ENCODE assay signal across 15 cellular contexts in genomic region chr12:59517522-59517921, GRCh38.
"Had no signal": no experiment of that assay in that cellular context is flagged by ENCODE, and none has a peak within 500 bp of the region (broad histone marks: within the 10 kb centered on the region; RNA-seq: fewer than 3 reads in every experiment).

No MANE protein-coding gene starts in this region.

- DNase-seq: cortex of kidney; dorsolateral prefrontal cortex; effector CD8-positive, alpha-beta T cell; heart left ventricle; hippocampal formation; mammary epithelial cell; natural killer cell; posterior cingulate gyrus; stimulated activated CD4-positive, alpha-beta T cell treated with anti-CD3 and anti-CD28 coated beads, Interleukin-2, amount 100 ng/mL, for 24 hours; stimulated activated naive CD4-positive, alpha-beta T cell; stomach; substantia nigra; transverse colon had no signal

- ATAC-seq: esophagus mucosa, heart left ventricle, natural killer cell, sciatic nerve had no signal
